ENCODE assay signal across 2 cellular contexts in genomic region chr19:44955500-44956439, GRCh38.
A peak's percentile ranks its signal among the peaks of the same experiment; 100 is the strongest.
TF ChIP-seq lines count a peak whose summit lies in the region.

No MANE protein-coding gene starts in this region.

TF ChIP-seq in IMR-90, 13 proteins besides CTCF, POLR2A, EP300 and RAD21:
- TF ChIP-seq MAZ (IDR thresholded peaks at IDR 0.05; ENCODE audit: borderline replicate concordance, low read depth, low read length) = no peak
- TF ChIP-seq FOS (IDR thresholded peaks at IDR 0.05; ENCODE audit: low read depth, low read length) = no peak
- TF ChIP-seq ELK1 (IDR thresholded peaks at IDR 0.05; ENCODE audit: borderline replicate concordance, low read depth, low read length) = no peak
- no peak for TF ChIP-seq MAFK (IDR thresholded peaks at IDR 0.05; ENCODE audit: low read depth, low read length)
- no peak for TF ChIP-seq USF2 (IDR thresholded peaks at IDR 0.05; ENCODE audit: low read depth, low read length)
- TF ChIP-seq SMC3 (IDR thresholded peaks at IDR 0.05; ENCODE audit: low read depth, low read length) = no peak
- TF ChIP-seq RCOR1 (IDR thresholded peaks at IDR 0.05; ENCODE audit: insufficient replicate concordance, low read length) = no peak
- no peak for TF ChIP-seq BHLHE40 (IDR thresholded peaks at IDR 0.05; ENCODE audit: low read depth, low read length)
- no peak for TF ChIP-seq CEBPB (IDR thresholded peaks at IDR 0.05; ENCODE audit: low read depth, low read length)
- no peak; the same call in 1 of the 2 replicates for TF ChIP-seq MXI1 (IDR thresholded peaks at IDR 0.05; ENCODE audit: borderline replicate concordance, low read depth, low read length)
- no peak for TF ChIP-seq RFX5 (IDR thresholded peaks at IDR 0.05; ENCODE audit: low read depth, low read length)
TF ChIP-seq in IMR-90: peak in this region for 0.

TF ChIP-seq in HepG2, 621 proteins besides CTCF, POLR2A, EP300 and RAD21 (continues in another document):
- TF ChIP-seq AGO1 (IDR thresholded peaks at IDR 0.05; ENCODE audit: low read depth, low read length, poor library complexity, severe bottlenecking) (peak; percentile 70), TRIM24 (CRISPR knock-in tag; IDR thresholded peaks at IDR 0.05) (no peak), MXD1 (CRISPR knock-in tag; IDR thresholded peaks at IDR 0.05) (0 out of 2 replicates have a peak, but pooled peaks have one; percentile 28), ZNF720 (CRISPR knock-in tag; IDR thresholded peaks at IDR 0.05) (no peak), SIN3A (IDR thresholded peaks at IDR 0.05; ENCODE audit: borderline replicate concordance, low read depth, low read length) (0 out of 2 replicates have a peak, but pooled peaks have one; percentile 19), CENPX (CRISPR knock-in tag; IDR thresholded peaks at IDR 0.05) (no peak), KDM3A (CRISPR knock-in tag; IDR thresholded peaks at IDR 0.05; ENCODE audit: low read depth) (no peak), ZIK1 (CRISPR knock-in tag; IDR thresholded peaks at IDR 0.05; ENCODE audit: borderline replicate concordance, low read depth) (no peak), SKI (IDR thresholded peaks at IDR 0.05; ENCODE audit: partially characterized antibody) (no peak), NR2F6 (IDR thresholded peaks at IDR 0.05) (no peak), NR2F6 (CRISPR knock-in tag; IDR thresholded peaks at IDR 0.05) (no peak), ZBTB8A (CRISPR knock-in tag; IDR thresholded peaks at IDR 0.05; ENCODE audit: borderline replicate concordance, low read depth) (no peak), ZEB1 (IDR thresholded peaks at IDR 0.05; ENCODE audit: insufficient replicate concordance, low read depth) (no peak), CREM (IDR thresholded peaks at IDR 0.05) (no peak), CREM (CRISPR knock-in tag; IDR thresholded peaks at IDR 0.05) (no peak), ZNF605 (CRISPR knock-in tag; IDR thresholded peaks at IDR 0.05) (no peak), CBFB (CRISPR knock-in tag; IDR thresholded peaks at IDR 0.05) (no peak), ZNF281 (CRISPR knock-in tag; IDR thresholded peaks at IDR 0.05; ENCODE audit: borderline replicate concordance) (no peak), ZNF629 (CRISPR knock-in tag; conservative IDR thresholded peaks at IDR 0.05) (peak; percentile 91), TFE3 (CRISPR knock-in tag; IDR thresholded peaks at IDR 0.05) (no peak), ZNF576 (CRISPR knock-in tag; IDR thresholded peaks at IDR 0.05) (no peak), ZSCAN21 (CRISPR knock-in tag; IDR thresholded peaks at IDR 0.05; ENCODE audit: borderline replicate concordance) (no peak), ZNF788 (CRISPR knock-in tag; IDR thresholded peaks at IDR 0.05; ENCODE audit: borderline replicate concordance) (no peak), AFF4 (CRISPR knock-in tag; IDR thresholded peaks at IDR 0.05) (no peak), ZNF768 (CRISPR knock-in tag; IDR thresholded peaks at IDR 0.05) (peak; percentile 3; the same call in 1 of the 2 replicates), CCAR2 (optimal IDR thresholded peaks at IDR 0.05; ENCODE audit: low read depth, low read length) (no peak), DZIP1 (CRISPR knock-in tag; IDR thresholded peaks at IDR 0.05) (peak; percentile 25; the same call in 1 of the 2 replicates), PAWR (CRISPR knock-in tag; IDR thresholded peaks at IDR 0.05; ENCODE audit: borderline replicate concordance) (no peak), ZFP41 (CRISPR knock-in tag; IDR thresholded peaks at IDR 0.05; ENCODE audit: borderline replicate concordance) (no peak), EHMT2 (IDR thresholded peaks at IDR 0.05; ENCODE audit: borderline replicate concordance, low read depth, low read length) (no peak), RERE (CRISPR knock-in tag; IDR thresholded peaks at IDR 0.05; ENCODE audit: low read depth) (no peak), SMYD3 (CRISPR knock-in tag; IDR thresholded peaks at IDR 0.05) (no peak), FOXJ3 (CRISPR knock-in tag; IDR thresholded peaks at IDR 0.05; ENCODE audit: borderline replicate concordance) (no peak), ZNF329 (CRISPR knock-in tag; IDR thresholded peaks at IDR 0.05; ENCODE audit: low read depth) (0 out of 2 replicates have a peak, but pooled peaks have one; percentile 53), ZFP37 (CRISPR knock-in tag; IDR thresholded peaks at IDR 0.05; ENCODE audit: borderline replicate concordance) (no peak), ZFY (CRISPR knock-in tag; IDR thresholded peaks at IDR 0.05) (peak; percentile 73), ZNF781 (CRISPR knock-in tag; IDR thresholded peaks at IDR 0.05; ENCODE audit: borderline replicate concordance, not compliant biosample characterization) (no peak), ZNF780A (CRISPR knock-in tag; IDR thresholded peaks at IDR 0.05) (peak; percentile 45; the same call in 1 of the 2 replicates), SOX6 (IDR thresholded peaks at IDR 0.05) (no peak), SOX6 (CRISPR knock-in tag; IDR thresholded peaks at IDR 0.05) (0 out of 2 replicates have a peak, but pooled peaks have one; percentile 4), JUND (CRISPR knock-in tag; IDR thresholded peaks at IDR 0.05) (no peak), ZNF382 (CRISPR knock-in tag; IDR thresholded peaks at IDR 0.05; ENCODE audit: borderline replicate concordance) (no peak)
